8 cellular contexts compared by ENCODE assay signal in genomic region chr17:17613708-17614114, GRCh38. TPM values are rescaled to one million over a fixed set of nuclear protein-coding genes. Genes with fewer than 3 reads are reported as not detected.
DNase-seq lines count a peak whose midpoint lies in the region; ATAC-seq and TF ChIP-seq lines count a peak whose summit lies in the region.

No MANE protein-coding gene starts in this region.

- no peaks in the 10 kb centered on the region for H3K36me3 ChIP-seq in fibroblast of lung (ENCODE audit: control insufficient read depth, insufficient read depth, low read length)

- no peak overlapping the region for H3K9ac ChIP-seq in fibroblast of lung (ENCODE audit: insufficient read depth, low read length)

- H3K4me1 ChIP-seq in fibroblast of lung (ENCODE audit: control insufficient read depth, extremely low read depth, insufficient read depth, low read length) = no peaks in the 10 kb centered on the region

- H3K36me3 Mint-ChIP-seq in nephron (ENCODE audit: low read depth) = no peaks in the 10 kb centered on the region
- no peaks in the 10 kb centered on the region for H3K36me3 Mint-ChIP-seq in type B pancreatic cell

- H3K27ac Mint-ChIP-seq in nephron (no peak overlapping the region), type B pancreatic cell (no peak overlapping the region)

- no peak overlapping the region for H3K4me3 Mint-ChIP-seq in nephron
- no peak overlapping the region for H3K4me3 Mint-ChIP-seq in type B pancreatic cell

- no peaks in the 10 kb centered on the region for H4K20me1 ChIP-seq in fibroblast of lung (ENCODE audit: control insufficient read depth, extremely low read depth, insufficient read depth, low read length)

- H3K27me3 ChIP-seq in fibroblast of lung (ENCODE audit: control insufficient read depth, insufficient read depth, low read length) = peaks cover 3% of the 10 kb centered on the region

- no peaks in the 10 kb centered on the region for H3K9me3 ChIP-seq in fibroblast of lung (ENCODE audit: control insufficient read depth, insufficient read depth, low read depth, low read length)

- DNase-seq in DMS114 treated with DMSO at 0.1 percent for 48 hours (lab: John Stamatoyannopoulos, UW; ENCODE audit: unreplicated experiment) = peak; percentile 34
- DNase-seq in HFF-Myc (ENCODE audit: extremely low read depth, low read depth) = peak; percentile 81
- DNase-seq in NCI-H748 (lab: John Stamatoyannopoulos, UW; ENCODE audit: unreplicated experiment) = peak; percentile 78
- DNase-seq in activated CD8-positive, alpha-beta memory T cell treated with anti-CD3 and anti-CD28 coated beads, Interleukin-2, amount 50 U/mL, for 1 hour (ENCODE audit: extremely low read depth) = peak; percentile 7
- peak; percentile 55 to 78 for DNase-seq in fibroblast of lung (ENCODE audit: low read depth in 2 of 2)
- DNase-seq in type B pancreatic cell (ENCODE audit: extremely low spot score, unreplicated experiment) = no peak

- no peak overlapping the region for H3K27ac ChIP-seq in fibroblast of lung (ENCODE audit: insufficient read depth, low read length)

- peak; percentile 78 for TF ChIP-seq CTCF in HFF-Myc (IDR thresholded peaks at IDR 0.05; ENCODE audit: low read depth, low read length, missing control alignments)
- peak; percentile 84 to 86 for TF ChIP-seq CTCF in fibroblast of lung (conservative IDR thresholded peaks at IDR 0.05 in 1 of 2, IDR thresholded peaks at IDR 0.05 in 1 of 2; ENCODE audit: low read depth in 1 of 2, low read length in 2 of 2)
- peak; percentile 60 to 74 (median 65) for TF ChIP-seq CTCF in nephron (IDR thresholded peaks at IDR 0.05; ENCODE audit: unreplicated experiment in 3 of 3)
- TF ChIP-seq CTCF in type B pancreatic cell (conservative IDR thresholded peaks at IDR 0.05) = peak; percentile 81

- H3K79me2 ChIP-seq in fibroblast of lung (ENCODE audit: control insufficient read depth, insufficient read depth, low read length) = no peaks in the 10 kb centered on the region

- no peak overlapping the region for H2AFZ ChIP-seq in fibroblast of lung (ENCODE audit: low read length)

- no peak for ATAC-seq in GM21367 (IDR thresholded peaks at IDR 0.05; ENCODE audit: unreplicated experiment)

- H3K4me1 Mint-ChIP-seq in nephron = peaks cover 5% of the 10 kb centered on the region
- H3K4me1 Mint-ChIP-seq in type B pancreatic cell (ENCODE audit: unreplicated experiment) = peaks cover 4% of the 10 kb centered on the region

- peaks cover 3% of the 10 kb centered on the region for H3K9me3 Mint-ChIP-seq in nephron
- peaks cover 8% of the 10 kb centered on the region for H3K9me3 Mint-ChIP-seq in type B pancreatic cell

- H3K4me2 ChIP-seq in fibroblast of lung (ENCODE audit: extremely low read depth, insufficient read depth, low read length) = no peak overlapping the region

- no peak overlapping the region for H3K4me3 ChIP-seq in HFF-Myc (replicated peaks; ENCODE audit: low read depth, low read length)
- no peak overlapping the region for H3K4me3 ChIP-seq in fibroblast of lung (replicated peaks in 1 of 4; ENCODE audit: control extremely low read depth in 1 of 4, insufficient read depth in 1 of 4, low read depth in 3 of 4, low read length in 4 of 4)

- H3K27me3 Mint-ChIP-seq in nephron (ENCODE audit: low read depth) (peaks cover 8% of the 10 kb centered on the region), type B pancreatic cell (no peaks in the 10 kb centered on the region)

RNA-seq across cellular contexts. Expression of gene PEMT, which starts 22.2 kb away (rescaled TPM):
- total RNA-seq in fibroblast of lung (17.5 and 18.0 TPM in 2 replicates), type B pancreatic cell (ENCODE audit: low replicate concordance) (32.1 and 34.9 TPM in 2 replicates)
- 18.2 and 18.6 TPM in 2 replicates for polyA plus RNA-seq in fibroblast of lung
- 23.9 and 30.4 TPM in 2 replicates for polyA plus RNA-seq in fibroblast of lung (2012)
- 38.6 TPM in 2 replicates for polyA minus RNA-seq in fibroblast of lung (ENCODE audit: low replicate concordance)
